In genomic region chr15:56076651-56077050, GRCh38 we compare ENCODE assay signal across 27 cellular contexts.
"Had no signal": no experiment of that assay in that cellular context is flagged by ENCODE, and none has a peak within 500 bp of the region (broad histone marks: within the 10 kb centered on the region; RNA-seq: fewer than 3 reads in every experiment).

No MANE protein-coding gene starts in this region.

- ATAC-seq: activated CD8-positive, alpha-beta T cell treated with anti-CD3 and anti-CD28 coated beads for 36 hours; body of pancreas; gastroesophageal sphincter; left cardiac atrium; left ventricle myocardium superior; sciatic nerve; stimulated activated effector memory CD8-positive, alpha-beta T cell treated with anti-CD3 and anti-CD28 coated beads, Interleukin-12 subunit alpha, Interleukin-12 subunit beta, amount 100 ng/mL, for 72 hours; stimulated activated naive CD8-positive, alpha-beta T cell treated with anti-CD3 and anti-CD28 coated beads, Interleukin-15, amount 100 ng/mL, for 72 hours; WTC11 had no signal

- H3K36me3 Mint-ChIP-seq: activated naive CD8-positive, alpha-beta T cell treated with anti-CD3 and anti-CD28 coated beads for 36 hours; stimulated activated effector memory CD8-positive, alpha-beta T cell treated with anti-CD3 and anti-CD28 coated beads, Interleukin-12 subunit alpha, Interleukin-12 subunit beta, amount 100 ng/mL, for 72 hours; WTC11 had no signal

- H3K9me3 Mint-ChIP-seq: activated naive CD8-positive, alpha-beta T cell treated with anti-CD3 and anti-CD28 coated beads for 36 hours; stimulated activated effector memory CD8-positive, alpha-beta T cell treated with anti-CD3 and anti-CD28 coated beads, Interleukin-12 subunit alpha, Interleukin-12 subunit beta, amount 100 ng/mL, for 72 hours; WTC11 had no signal

- FAIRE-seq: endothelial cell of umbilical vein, keratinocyte had no signal

- H3K4me3 Mint-ChIP-seq: activated CD8-positive, alpha-beta T cell treated with anti-CD3 and anti-CD28 coated beads for 36 hours; activated naive CD4-positive, alpha-beta T cell treated with anti-CD3 and anti-CD28 coated beads for 36 hours; activated naive CD8-positive, alpha-beta T cell treated with anti-CD3 and anti-CD28 coated beads for 36 hours; nephron; stimulated activated effector memory CD8-positive, alpha-beta T cell treated with anti-CD3 and anti-CD28 coated beads, Interleukin-12 subunit alpha, Interleukin-12 subunit beta, amount 100 ng/mL, for 72 hours; stimulated activated naive CD8-positive, alpha-beta T cell treated with anti-CD3 and anti-CD28 coated beads, Interleukin-15, amount 100 ng/mL, for 72 hours; WTC11 had no signal

- H3K27me3 Mint-ChIP-seq: activated naive CD8-positive, alpha-beta T cell treated with anti-CD3 and anti-CD28 coated beads for 36 hours; progenitor cell of endocrine pancreas had no signal

- DNase-seq: activated CD4-positive, alpha-beta T cell treated with anti-CD3 and anti-CD28 coated beads for 1 hour; activated CD4-positive, alpha-beta T cell treated with anti-CD3 and anti-CD28 coated beads, Interleukin-2, amount 50 U/mL, for 1 hour; activated CD8-positive, alpha-beta T cell treated with anti-CD3 and anti-CD28 coated beads for 36 hours; activated effector memory CD4-positive, alpha-beta T cell treated with Interleukin-2 at 50 U/mL for 16 hours; activated naive CD4-positive, alpha-beta T cell treated with anti-CD3 and anti-CD28 coated beads for 36 hours; activated naive CD8-positive, alpha-beta T cell treated with anti-CD3 and anti-CD28 coated beads for 36 hours; activated T-cell treated with anti-CD3 and anti-CD28 coated beads, Interleukin-2, amount 50 U/mL, for 48 hours; adrenal gland; aorta; body of pancreas; hippocampal formation; left cardiac atrium; left ventricle myocardium superior; ovary; stimulated activated CD4-positive, alpha-beta T cell treated with anti-CD3 and anti-CD28 coated beads, Interleukin-12 subunit alpha, Interleukin-12 subunit beta, amount 100 ng/mL, for 4 hours; stimulated activated CD4-positive, alpha-beta T cell treated with anti-CD3 and anti-CD28 coated beads, Interleukin-4, amount 100 ng/mL, for 1 hour; stimulated activated naive CD8-positive, alpha-beta T cell treated with anti-CD3 and anti-CD28 coated beads, Interleukin-15, amount 100 ng/mL, for 72 hours; T-helper 2 cell; upper lobe of left lung had no signal

- H3K4me1 Mint-ChIP-seq: activated naive CD8-positive, alpha-beta T cell treated with anti-CD3 and anti-CD28 coated beads for 36 hours; nephron; stimulated activated effector memory CD8-positive, alpha-beta T cell treated with anti-CD3 and anti-CD28 coated beads, Interleukin-12 subunit alpha, Interleukin-12 subunit beta, amount 100 ng/mL, for 72 hours; stimulated activated naive CD8-positive, alpha-beta T cell treated with anti-CD3 and anti-CD28 coated beads, Interleukin-15, amount 100 ng/mL, for 72 hours had no signal

- H3K27ac Mint-ChIP-seq: activated CD8-positive, alpha-beta T cell treated with anti-CD3 and anti-CD28 coated beads for 36 hours; activated naive CD4-positive, alpha-beta T cell treated with anti-CD3 and anti-CD28 coated beads for 36 hours; activated naive CD8-positive, alpha-beta T cell treated with anti-CD3 and anti-CD28 coated beads for 36 hours; nephron; progenitor cell of endocrine pancreas; stimulated activated effector memory CD8-positive, alpha-beta T cell treated with anti-CD3 and anti-CD28 coated beads, Interleukin-12 subunit alpha, Interleukin-12 subunit beta, amount 100 ng/mL, for 72 hours; stimulated activated naive CD8-positive, alpha-beta T cell treated with anti-CD3 and anti-CD28 coated beads, Interleukin-15, amount 100 ng/mL, for 72 hours; WTC11 had no signal
